ENCODE assay signal across 20 cellular contexts in genomic region chr5:173932695-173933139, GRCh38. TPM values are rescaled to one million over a fixed set of nuclear protein-coding genes. Genes with fewer than 3 reads are reported as not detected.
DNase-seq lines count a peak whose midpoint lies in the region; ATAC-seq, FAIRE-seq and TF ChIP-seq lines count a peak whose summit lies in the region.
"Had no signal": no experiment of that assay in that cellular context is flagged by ENCODE, and none has a peak within 500 bp of the region (broad histone marks: within the 10 kb centered on the region; RNA-seq: fewer than 3 reads in every experiment).

No MANE protein-coding gene starts in this region.

- no peaks in the 10 kb centered on the region for H3K9me3 Mint-ChIP-seq in CD14-positive monocyte
- no peaks in the 10 kb centered on the region for H3K9me3 Mint-ChIP-seq in CD4-positive, alpha-beta T cell

- H3K4me1 Mint-ChIP-seq in CD14-positive monocyte = peaks cover 45% of the 10 kb centered on the region
- H3K4me1 Mint-ChIP-seq in CD4-positive, alpha-beta T cell (ENCODE audit: low read depth) = peaks cover 11% of the 10 kb centered on the region

- no peak for FAIRE-seq in small intestine (lab: Jason Lieb, UNC)
- FAIRE-seq: G401.6, GM12891, HTR-8/SVneo had no signal

- peaks cover 0 to 1% (median 0%) of the 10 kb centered on the region in 3 donors for H3K27me3 Mint-ChIP-seq in CD14-positive monocyte (ENCODE audit: low read depth in 3 of 3)
- no peaks in the 10 kb centered on the region for H3K27me3 Mint-ChIP-seq in CD4-positive, alpha-beta T cell

- H3K36me3 ChIP-seq in cardiac muscle cell (no peaks in the 10 kb centered on the region), endocrine pancreas (ENCODE audit: control insufficient read depth, insufficient read depth, low read length) (no peaks in the 10 kb centered on the region), small intestine (ENCODE audit: control insufficient read depth in 2 of 2, insufficient read depth in 2 of 2, low read length in 2 of 2) (peaks cover 2 to 4% of the 10 kb centered on the region in 2 donors)

- POLR2A ChIA-PET in CD4-positive, alpha-beta T cell (lab: Charles Lee) = no interaction called here

- CTCF ChIA-PET in CD4-positive, alpha-beta T cell (lab: Charles Lee) = no interaction called here

- DNase-seq in cardiac muscle cell (ENCODE audit: low read depth in 1 of 2, low spot score in 1 of 2) (peak in 1 of 2 donors; percentile 42), left ventricle myocardium superior (no peak), mucosa of gallbladder (ENCODE audit: low spot score) (peak; percentile 34), small intestine (peak; percentile 61), CD14-positive monocyte (ENCODE audit: low spot score) (no peak)
- DNase-seq in CD4-positive, alpha-beta T cell = no peak
- DNase-seq: C1 segment of cervical spinal cord, Calu3, DMS79 treated with DMSO at 0.1 percent for 48 hours, NCI-H1092 treated with DMSO at 0.1 percent for 48 hours, NCI-H187, NCI-H510A treated with DMSO at 0.1 percent for 48 hours, Right ventricle myocardium superior had no signal

- WGBS in small intestine, 3 donors = 41 to 67% (median 61%) methylated on average over 2 of the region's 2 CpGs

- H3K27me3 ChIP-seq in cardiac muscle cell (no peaks in the 10 kb centered on the region), endocrine pancreas (ENCODE audit: control insufficient read depth, insufficient read depth, low read length) (no peaks in the 10 kb centered on the region), small intestine (ENCODE audit: control insufficient read depth in 2 of 2, insufficient read depth in 2 of 2, low read length in 2 of 2) (no peaks in the 10 kb centered on the region)
- H3K27me3 ChIP-seq in CD4-positive, alpha-beta T cell (ENCODE audit: control insufficient read depth, insufficient read depth, low read length) = no peaks in the 10 kb centered on the region

- H3K9ac ChIP-seq in endocrine pancreas (ENCODE audit: control insufficient read depth, insufficient read depth, low read length) = no peak overlapping the region

- H3K27ac Mint-ChIP-seq in CD14-positive monocyte = peak overlapping the region in 1 of 7 donors; percentile 42
- no peak overlapping the region for H3K27ac Mint-ChIP-seq in CD4-positive, alpha-beta T cell

- H3K4me3 Mint-ChIP-seq in CD14-positive monocyte = no peak overlapping the region
- H3K4me3 Mint-ChIP-seq in CD4-positive, alpha-beta T cell = no peak overlapping the region

- TF ChIP-seq CTCF in cardiac muscle cell (IDR thresholded peaks at IDR 0.05; ENCODE audit: low read depth, low read length) (no peak), CD14-positive monocyte (IDR thresholded peaks at IDR 0.05) (no peak)
- no peak for TF ChIP-seq CTCF in CD4-positive, alpha-beta T cell (IDR thresholded peaks at IDR 0.05)

- H3K9me3 ChIP-seq in cardiac muscle cell (ENCODE audit: low read depth) = no peaks in the 10 kb centered on the region
- no peaks in the 10 kb centered on the region for H3K9me3 ChIP-seq in endocrine pancreas (ENCODE audit: control insufficient read depth, low read length)
- no peaks in the 10 kb centered on the region for H3K9me3 ChIP-seq in small intestine (ENCODE audit: control insufficient read depth, low read depth)
- H3K9me3 ChIP-seq in CD4-positive, alpha-beta T cell (ENCODE audit: control insufficient read depth, low read length) = no peaks in the 10 kb centered on the region

- no peak for ATAC-seq in left ventricle myocardium superior
- no peak for ATAC-seq in GM21619 (IDR thresholded peaks at IDR 0.05; ENCODE audit: unreplicated experiment)
- no peak for ATAC-seq in CD4-positive, alpha-beta T cell (ENCODE audit: poor library complexity)
- ATAC-seq: Panc1 had no signal

- peak overlapping the region; percentile 85 for H3K27ac ChIP-seq in cardiac muscle cell
- no peak overlapping the region for H3K27ac ChIP-seq in small intestine (ENCODE audit: low read depth in 1 of 2, low read length in 1 of 2)
- H3K27ac ChIP-seq in CD4-positive, alpha-beta T cell (ENCODE audit: low read depth, low read length) = no peak overlapping the region

- peaks cover 44 to 58% of the 10 kb centered on the region in 2 donors for H3K36me3 Mint-ChIP-seq in CD14-positive monocyte
- peaks cover 33% of the 10 kb centered on the region for H3K36me3 Mint-ChIP-seq in CD4-positive, alpha-beta T cell (ENCODE audit: low read depth)

- intact Hi-C loops in left ventricle myocardium superior (cut with micrococcal nuclease) (no loop called here), CD14-positive monocyte (cut with micrococcal nuclease) (no loop called here)
- intact Hi-C loops in CD4-positive, alpha-beta T cell (cut with DNase I, micrococcal nuclease) = no loop called here

- H3K4me3 ChIP-seq in cardiac muscle cell = no peak overlapping the region
- peak overlapping the region; percentile 27 for H3K4me3 ChIP-seq in endocrine pancreas (ENCODE audit: control insufficient read depth, insufficient read depth, low read length)
- no peak overlapping the region for H3K4me3 ChIP-seq in small intestine (ENCODE audit: low read depth in 1 of 2, low read length in 2 of 2)

- H3K4me1 ChIP-seq in cardiac muscle cell (ENCODE audit: low read depth) (peaks cover 52% of the 10 kb centered on the region), endocrine pancreas (ENCODE audit: control insufficient read depth, insufficient read depth, low read length) (peaks cover 25% of the 10 kb centered on the region), small intestine (ENCODE audit: control insufficient read depth in 2 of 2, insufficient read depth in 1 of 2, low read depth in 1 of 2, low read length in 1 of 2) (peaks cover 2 to 3% of the 10 kb centered on the region in 2 donors)

RNA-seq across cellular contexts. Expression of gene CPEB4, which starts 44.6 kb away (rescaled TPM):
- 52.9 and 65.2 TPM in 2 replicates for total RNA-seq in cardiac muscle cell
- polyA plus RNA-seq in cardiac muscle cell = 23.8 and 33.6 TPM in 2 replicates
- total RNA-seq in left ventricle myocardium superior = 125 TPM
- total RNA-seq in mucosa of gallbladder = 50.6 TPM
- polyA plus RNA-seq in small intestine = 10 to 100 TPM in 1 of 3 donors, 1 to 10 TPM in 2; 7.8 to 17.8 (median 8.1) TPM
- 10 to 100 TPM; 10.7 to 13.9 TPM for polyA plus RNA-seq in CD14-positive monocyte
- total RNA-seq in CD4-positive, alpha-beta T cell = 10 to 100 TPM; 18.3 to 19.2 TPM

RNA-seq across cellular contexts. Expression of gene C5orf47, which starts 56.3 kb away (rescaled TPM):
- total RNA-seq in cardiac muscle cell = 0.57 TPM in 1 of 2 replicates, not detected in the other
- polyA plus RNA-seq in cardiac muscle cell = not detected in 2 replicates
- not detected for total RNA-seq in left ventricle myocardium superior
- total RNA-seq in mucosa of gallbladder = not detected
- polyA plus RNA-seq in small intestine = not detected
- polyA plus RNA-seq in CD14-positive monocyte = not detected
- not detected for total RNA-seq in CD4-positive, alpha-beta T cell
- total RNA-seq: A172, Calu3, Right ventricle myocardium superior had no signal

Comparison
In these comparisons a context has a peak if more than half of its experiments do, and no peak if none do; other contexts are left out.
1. DNase-seq: peak in mucosa of gallbladder (single experiment) and small intestine (single experiment); none in left ventricle myocardium superior (single experiment), CD14-positive monocyte (single experiment) and CD4-positive, alpha-beta T cell (0 of 10).